Comparison of ENCODE assay signal across 16 cellular contexts in the genomic region with DNA sequence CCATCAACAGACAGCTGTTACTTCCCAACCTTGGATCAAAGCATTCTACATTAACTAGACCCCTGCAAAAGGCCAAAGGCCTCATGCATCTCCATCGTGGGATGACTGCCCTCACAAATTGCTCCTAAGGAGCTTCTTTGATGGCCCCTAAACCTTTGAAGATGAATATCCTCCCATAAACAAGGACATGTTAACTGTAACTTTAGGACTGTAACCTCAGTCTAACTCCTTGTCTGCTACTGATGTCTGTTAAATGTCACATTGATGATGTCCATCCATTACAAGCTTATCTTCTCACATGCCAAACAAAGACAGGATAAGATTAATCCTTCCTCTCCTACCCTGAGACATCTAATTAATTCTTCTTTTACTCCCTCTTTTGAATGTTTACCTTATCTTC.
"Had no signal": no experiment of that assay in that cellular context is flagged by ENCODE, and none has a peak within 500 bp of the region (broad histone marks: within the 10 kb centered on the region; RNA-seq: fewer than 3 reads in every experiment).

No MANE protein-coding gene starts in this region.

- H3K27ac Mint-ChIP-seq: activated CD8-positive, alpha-beta T cell treated with anti-CD3 and anti-CD28 coated beads, Interleukin-2, amount 10 ng/mL, durations not matched to agents 7 days and 5 days; activated naive CD4-positive, alpha-beta T cell treated with anti-CD3 and anti-CD28 coated beads, Interleukin-2, amount 50 U/mL, for 72 hours; activated T-cell treated with anti-CD3 and anti-CD28 coated beads, Interleukin-2, amount 50 U/mL, for 72 hours; naive thymus-derived CD4-positive, alpha-beta T cell; stimulated activated memory B cell treated with anti-CD40 and anti-IgM and Interleukin-4, amounts not matched to agents 10 μg/mL and 1 μg/mL and 100 μg/mL, for 72 hours had no signal

- H3K4me3 Mint-ChIP-seq: activated CD8-positive, alpha-beta T cell treated with anti-CD3 and anti-CD28 coated beads, Interleukin-2, amount 10 ng/mL, durations not matched to agents 7 days and 5 days; activated T-cell treated with anti-CD3 and anti-CD28 coated beads, Interleukin-2, amount 50 U/mL, for 72 hours; brain; central memory CD8-positive, alpha-beta T cell; naive thymus-derived CD4-positive, alpha-beta T cell; stimulated activated memory B cell treated with anti-CD40 and anti-IgM and Interleukin-4, amounts not matched to agents 10 μg/mL and 1 μg/mL and 100 μg/mL, for 72 hours had no signal

- H3K4me3 ChIP-seq: lung, mucosa of descending colon had no signal

- H3K27me3 Mint-ChIP-seq: brain had no signal

- H3K27ac ChIP-seq: WERI-Rb-1 had no signal

- H3K9me3 ChIP-seq: mucosa of descending colon had no signal

- H3K36me3 Mint-ChIP-seq: activated naive CD4-positive, alpha-beta T cell treated with anti-CD3 and anti-CD28 coated beads, Interleukin-2, amount 50 U/mL, for 72 hours; brain; naive thymus-derived CD4-positive, alpha-beta T cell; stimulated activated memory B cell treated with anti-CD40 and anti-IgM and Interleukin-4, amounts not matched to agents 10 μg/mL and 1 μg/mL and 100 μg/mL, for 72 hours had no signal

- DNase-seq: activated CD4-positive, alpha-beta T cell treated with anti-CD3 and anti-CD28 coated beads for 48 hours; activated CD8-positive, alpha-beta memory T cell treated with anti-CD3 and anti-CD28 coated beads, Interleukin-2, amount 50 U/mL, for 4 hours; activated CD8-positive, alpha-beta T cell treated with anti-CD3 and anti-CD28 coated beads, Interleukin-2, amount 10 ng/mL, durations not matched to agents 7 days and 5 days; activated gamma-delta T cell; activated T-cell treated with anti-CD3 and anti-CD28 coated beads, Interleukin-2, amount 50 U/mL, for 72 hours; amniotic stem cell; effector memory CD4-positive, alpha-beta T cell; mucosa of descending colon; naive thymus-derived CD4-positive, alpha-beta T cell; retina; WERI-Rb-1 had no signal

- H3K4me1 Mint-ChIP-seq: central memory CD8-positive, alpha-beta T cell; naive thymus-derived CD4-positive, alpha-beta T cell; stimulated activated memory B cell treated with anti-CD40 and anti-IgM and Interleukin-4, amounts not matched to agents 10 μg/mL and 1 μg/mL and 100 μg/mL, for 72 hours had no signal

- H3K36me3 ChIP-seq: WERI-Rb-1 had no signal

- ATAC-seq: activated CD8-positive, alpha-beta T cell treated with anti-CD3 and anti-CD28 coated beads, Interleukin-2, amount 10 ng/mL, durations not matched to agents 7 days and 5 days; activated naive CD4-positive, alpha-beta T cell treated with anti-CD3 and anti-CD28 coated beads, Interleukin-2, amount 50 U/mL, for 72 hours; activated T-cell treated with anti-CD3 and anti-CD28 coated beads, Interleukin-2, amount 50 U/mL, for 72 hours; mucosa of descending colon; naive thymus-derived CD4-positive, alpha-beta T cell; stimulated activated memory B cell treated with anti-CD40 and anti-IgM and Interleukin-4, amounts not matched to agents 10 μg/mL and 1 μg/mL and 100 μg/mL, for 72 hours had no signal
